43 cellular contexts compared by ENCODE assay signal in the genomic region with DNA sequence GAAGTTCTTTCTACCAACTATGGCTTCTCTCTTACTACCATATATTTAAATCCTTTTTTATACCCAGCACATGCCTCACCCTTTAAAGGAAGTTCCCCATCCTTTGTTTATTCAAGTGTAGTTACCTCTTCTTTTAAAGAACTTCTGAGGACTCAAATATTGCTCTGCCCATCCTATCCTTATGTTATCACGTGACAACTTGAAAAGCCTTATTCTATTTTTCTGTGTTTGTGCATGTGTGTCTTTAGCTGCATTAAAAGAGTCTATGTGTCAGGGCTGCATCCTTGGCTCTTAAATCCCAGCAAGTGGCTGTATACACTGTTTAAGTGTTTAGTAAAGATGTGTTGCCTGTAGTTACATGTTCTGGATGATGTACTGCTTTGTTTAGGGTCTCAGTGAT. TPM values are rescaled to one million over a fixed set of nuclear protein-coding genes. Genes with fewer than 3 reads are reported as not detected.
"Had no signal": no experiment of that assay in that cellular context is flagged by ENCODE, and none has a peak within 500 bp of the region (broad histone marks: within the 10 kb centered on the region; RNA-seq: fewer than 3 reads in every experiment).

No MANE protein-coding gene starts in this region.

- H3K4me1 Mint-ChIP-seq: activated naive CD4-positive, alpha-beta T cell treated with anti-CD3 and anti-CD28 coated beads, Interleukin-2, amount 10 ng/mL, durations not matched to agents 7 days and 5 days; activated naive CD4-positive, alpha-beta T cell treated with anti-CD3 and anti-CD28 coated beads, Interleukin-2, amount 50 U/mL, for 24 hours; activated naive CD8-positive, alpha-beta T cell treated with anti-CD3 and anti-CD28 coated beads for 36 hours; activated naive CD8-positive, alpha-beta T cell treated with anti-CD3 and anti-CD28 coated beads, Interleukin-2, amount 10 ng/mL, durations not matched to agents 7 days and 5 days; activated naive CD8-positive, alpha-beta T cell treated with anti-CD3 and anti-CD28 coated beads, Interleukin-2, amount 50 U/mL, for 24 hours; activated T-helper 17 cell treated with anti-CD3 and anti-CD28 coated beads, Interleukin-2, amount 50 U/mL, for 72 hours; brain; central memory CD8-positive, alpha-beta T cell had no signal

- H3K27me3 ChIP-seq: adrenal gland, ascending aorta, body of pancreas, brain microvascular endothelial cell, breast epithelium, cardiac muscle cell had no signal

- H3K27ac ChIP-seq: adrenal gland, ascending aorta, body of pancreas, brain microvascular endothelial cell, breast epithelium, cardiac muscle cell had no signal

- H3K4me3 Mint-ChIP-seq: activated naive CD4-positive, alpha-beta T cell treated with anti-CD3 and anti-CD28 coated beads for 36 hours; activated naive CD4-positive, alpha-beta T cell treated with anti-CD3 and anti-CD28 coated beads, Interleukin-2, amount 10 ng/mL, durations not matched to agents 7 days and 5 days; activated naive CD4-positive, alpha-beta T cell treated with anti-CD3 and anti-CD28 coated beads, Interleukin-2, amount 50 U/mL, for 24 hours; activated naive CD8-positive, alpha-beta T cell; activated naive CD8-positive, alpha-beta T cell treated with anti-CD3 and anti-CD28 coated beads for 36 hours; activated naive CD8-positive, alpha-beta T cell treated with anti-CD3 and anti-CD28 coated beads, Interleukin-2, amount 10 ng/mL, durations not matched to agents 7 days and 5 days; activated naive CD8-positive, alpha-beta T cell treated with anti-CD3 and anti-CD28 coated beads, Interleukin-2, amount 50 U/mL, for 24 hours; activated T-cell treated with anti-CD3 and anti-CD28 coated beads, Interleukin-2, amount 50 U/mL, for 24 hours; activated T-cell treated with anti-CD3 and anti-CD28 coated beads, Interleukin-2, amount 50 U/mL, for 4 hours; activated T-helper 1 cell treated with anti-CD3 and anti-CD28 coated beads, Interleukin-12 subunit alpha, Interleukin-12 subunit beta, Interleukin-2, Interleukin-4 antibody, amounts not matched to agents 30 ng/mL and 10 ng/mL and 1 ng/mL, durations not matched to agents 14 hours and 24 hours and 36 hours; activated T-helper 17 cell treated with anti-CD3 and anti-CD28 coated beads, Interleukin-2, amount 50 U/mL, for 72 hours; brain; central memory CD8-positive, alpha-beta T cell had no signal

- H3K27ac Mint-ChIP-seq: activated naive CD4-positive, alpha-beta T cell treated with anti-CD3 and anti-CD28 coated beads for 36 hours; activated naive CD4-positive, alpha-beta T cell treated with anti-CD3 and anti-CD28 coated beads, Interleukin-2, amount 10 ng/mL, durations not matched to agents 7 days and 5 days; activated naive CD4-positive, alpha-beta T cell treated with anti-CD3 and anti-CD28 coated beads, Interleukin-2, amount 50 U/mL, for 24 hours; activated naive CD4-positive, alpha-beta T cell treated with anti-CD3 and anti-CD28 coated beads, Interleukin-2, amount 50 U/mL, for 72 hours; activated naive CD8-positive, alpha-beta T cell; activated naive CD8-positive, alpha-beta T cell treated with anti-CD3 and anti-CD28 coated beads for 36 hours; activated naive CD8-positive, alpha-beta T cell treated with anti-CD3 and anti-CD28 coated beads, Interleukin-2, amount 10 ng/mL, durations not matched to agents 7 days and 5 days; activated naive CD8-positive, alpha-beta T cell treated with anti-CD3 and anti-CD28 coated beads, Interleukin-2, amount 50 U/mL, for 24 hours; activated T-cell treated with anti-CD3 and anti-CD28 coated beads, Interleukin-2, amount 50 U/mL, for 24 hours; activated T-helper 1 cell treated with anti-CD3 and anti-CD28 coated beads, Interleukin-12 subunit alpha, Interleukin-12 subunit beta, Interleukin-2, Interleukin-4 antibody, amounts not matched to agents 30 ng/mL and 10 ng/mL and 1 ng/mL, durations not matched to agents 14 hours and 24 hours and 36 hours; activated T-helper 17 cell treated with anti-CD3 and anti-CD28 coated beads, Interleukin-2, amount 50 U/mL, for 72 hours; activated T-helper 2 cell treated with anti-CD3 and anti-CD28 coated beads, Interferon-gamma antibody, Interleukin-2, Interleukin-4, amounts not matched to agents 10 μg/mL and 5 μg/mL and 100 μg/mL, durations not matched to agents 14 hours and 24 hours and 36 hours; brain had no signal

- H3K27me3 Mint-ChIP-seq: activated naive CD4-positive, alpha-beta T cell treated with anti-CD3 and anti-CD28 coated beads, Interleukin-2, amount 10 ng/mL, durations not matched to agents 7 days and 5 days; activated naive CD4-positive, alpha-beta T cell treated with anti-CD3 and anti-CD28 coated beads, Interleukin-2, amount 50 U/mL, for 24 hours; activated naive CD8-positive, alpha-beta T cell; activated naive CD8-positive, alpha-beta T cell treated with anti-CD3 and anti-CD28 coated beads for 36 hours; activated naive CD8-positive, alpha-beta T cell treated with anti-CD3 and anti-CD28 coated beads, Interleukin-2, amount 10 ng/mL, durations not matched to agents 7 days and 5 days; activated naive CD8-positive, alpha-beta T cell treated with anti-CD3 and anti-CD28 coated beads, Interleukin-2, amount 50 U/mL, for 24 hours; activated T-cell treated with anti-CD3 and anti-CD28 coated beads, Interleukin-2, amount 50 U/mL, for 24 hours; activated T-helper 17 cell treated with anti-CD3 and anti-CD28 coated beads, Interleukin-2, amount 50 U/mL, for 72 hours; brain; central memory CD8-positive, alpha-beta T cell had no signal

- H3K36me3 ChIP-seq: adrenal gland, ascending aorta, brain microvascular endothelial cell, breast epithelium, cardiac muscle cell had no signal

- ATAC-seq: activated naive CD4-positive, alpha-beta T cell treated with anti-CD3 and anti-CD28 coated beads, Interleukin-2, amount 50 U/mL, for 72 hours; activated naive CD8-positive, alpha-beta T cell treated with anti-CD3 and anti-CD28 coated beads, Interleukin-2, amount 50 U/mL, for 24 hours; activated T-cell treated with anti-CD3 and anti-CD28 coated beads, Interleukin-2, amount 50 U/mL, for 4 hours; activated T-helper 17 cell treated with anti-CD3 and anti-CD28 coated beads, Interleukin-2, amount 50 U/mL, for 72 hours; body of pancreas had no signal

- FAIRE-seq: astrocyte, bronchial epithelial cell had no signal

- H3K4me1 ChIP-seq: adrenal gland, ascending aorta, body of pancreas, breast epithelium had no signal

- DNase-seq: activated effector memory CD4-positive, alpha-beta T cell treated with anti-CD3 and anti-CD28 coated beads, Interleukin-2, amount 50 U/mL, for 16 hours; activated effector memory CD4-positive, alpha-beta T cell treated with Interleukin-2 at 50 U/mL for 16 hours; activated gamma-delta T cell; activated gamma-delta T cell treated with Interleukin-2 at 50 U/mL for 16 hours; activated naive CD4-positive, alpha-beta T cell; activated naive CD4-positive, alpha-beta T cell treated with anti-CD3 and anti-CD28 coated beads for 36 hours; activated naive CD4-positive, alpha-beta T cell treated with anti-CD3 and anti-CD28 coated beads, Interleukin-2, amount 10 ng/mL, durations not matched to agents 7 days and 5 days; activated naive CD4-positive, alpha-beta T cell treated with anti-CD3 and anti-CD28 coated beads, Interleukin-2, amount 50 U/mL, for 16 hours; activated naive CD4-positive, alpha-beta T cell treated with Interleukin-2 at 50 U/mL for 16 hours; activated naive CD8-positive, alpha-beta T cell treated with anti-CD3 and anti-CD28 coated beads for 36 hours; activated naive CD8-positive, alpha-beta T cell treated with anti-CD3 and anti-CD28 coated beads, Interleukin-2, amount 10 ng/mL, durations not matched to agents 7 days and 5 days; activated naive CD8-positive, alpha-beta T cell treated with anti-CD3 and anti-CD28 coated beads, Interleukin-2, amount 50 U/mL, for 24 hours; activated T-cell treated with anti-CD3 and anti-CD28 coated beads, Interleukin-2, amount 50 U/mL, for 1 hour; activated T-cell treated with anti-CD3 and anti-CD28 coated beads, Interleukin-2, amount 50 U/mL, for 24 hours; activated T-cell treated with anti-CD3 and anti-CD28 coated beads, Interleukin-2, amount 50 U/mL, for 4 hours; activated T-cell treated with anti-CD3 and anti-CD28 coated beads, Interleukin-2, amount 50 U/mL, for 48 hours; adrenal gland; amniotic stem cell; amygdala; anterior cingulate cortex; aorta; body of pancreas; brain microvascular endothelial cell; caudate nucleus; central memory CD4-positive, alpha-beta T cell; cerebellar nuclear complex had no signal

- H3K9me3 ChIP-seq: adrenal gland had no signal

- H3K36me3 Mint-ChIP-seq: activated naive CD4-positive, alpha-beta T cell treated with anti-CD3 and anti-CD28 coated beads, Interleukin-2, amount 10 ng/mL, durations not matched to agents 7 days and 5 days; activated naive CD4-positive, alpha-beta T cell treated with anti-CD3 and anti-CD28 coated beads, Interleukin-2, amount 50 U/mL, for 24 hours; activated naive CD4-positive, alpha-beta T cell treated with anti-CD3 and anti-CD28 coated beads, Interleukin-2, amount 50 U/mL, for 72 hours; activated naive CD8-positive, alpha-beta T cell; activated naive CD8-positive, alpha-beta T cell treated with anti-CD3 and anti-CD28 coated beads for 36 hours; activated naive CD8-positive, alpha-beta T cell treated with anti-CD3 and anti-CD28 coated beads, Interleukin-2, amount 10 ng/mL, durations not matched to agents 7 days and 5 days; brain had no signal

- H3K4me3 ChIP-seq: adrenal gland, ascending aorta, body of pancreas, breast epithelium, cardiac muscle cell had no signal

RNA-seq across cellular contexts. Expression of gene FSHR, which starts 22.5 kb away (rescaled TPM):
- total RNA-seq: activated naive CD4-positive, alpha-beta T cell treated with anti-CD3 and anti-CD28 coated beads for 36 hours; activated naive CD4-positive, alpha-beta T cell treated with anti-CD3 and anti-CD28 coated beads, Interleukin-2, amount 50 U/mL, for 72 hours; activated naive CD8-positive, alpha-beta T cell treated with anti-CD3 and anti-CD28 coated beads for 36 hours; activated naive CD8-positive, alpha-beta T cell treated with anti-CD3 and anti-CD28 coated beads, Interleukin-2, amount 10 ng/mL, durations not matched to agents 7 days and 5 days; activated T-cell treated with anti-CD3 and anti-CD28 coated beads, Interleukin-2, amount 50 U/mL, for 4 hours; activated T-helper 1 cell treated with anti-CD3 and anti-CD28 coated beads, Interleukin-12 subunit alpha, Interleukin-12 subunit beta, Interleukin-2, Interleukin-4 antibody, amounts not matched to agents 30 ng/mL and 10 ng/mL and 1 ng/mL, durations not matched to agents 14 hours and 24 hours and 36 hours; activated T-helper 17 cell treated with anti-CD3 and anti-CD28 coated beads, Interleukin-2, amount 50 U/mL, for 72 hours; activated T-helper 2 cell treated with anti-CD3 and anti-CD28 coated beads, Interferon-gamma antibody, Interleukin-2, Interleukin-4, amounts not matched to agents 10 μg/mL and 5 μg/mL and 100 μg/mL, durations not matched to agents 14 hours and 24 hours and 36 hours; aorta; ascending aorta; body of pancreas; breast epithelium; bronchial epithelial cell; cardiac septum; cerebellum; chondrocyte had no signal
- polyA plus RNA-seq: adipose tissue, adrenal gland, aorta had no signal
